In the genomic region with DNA sequence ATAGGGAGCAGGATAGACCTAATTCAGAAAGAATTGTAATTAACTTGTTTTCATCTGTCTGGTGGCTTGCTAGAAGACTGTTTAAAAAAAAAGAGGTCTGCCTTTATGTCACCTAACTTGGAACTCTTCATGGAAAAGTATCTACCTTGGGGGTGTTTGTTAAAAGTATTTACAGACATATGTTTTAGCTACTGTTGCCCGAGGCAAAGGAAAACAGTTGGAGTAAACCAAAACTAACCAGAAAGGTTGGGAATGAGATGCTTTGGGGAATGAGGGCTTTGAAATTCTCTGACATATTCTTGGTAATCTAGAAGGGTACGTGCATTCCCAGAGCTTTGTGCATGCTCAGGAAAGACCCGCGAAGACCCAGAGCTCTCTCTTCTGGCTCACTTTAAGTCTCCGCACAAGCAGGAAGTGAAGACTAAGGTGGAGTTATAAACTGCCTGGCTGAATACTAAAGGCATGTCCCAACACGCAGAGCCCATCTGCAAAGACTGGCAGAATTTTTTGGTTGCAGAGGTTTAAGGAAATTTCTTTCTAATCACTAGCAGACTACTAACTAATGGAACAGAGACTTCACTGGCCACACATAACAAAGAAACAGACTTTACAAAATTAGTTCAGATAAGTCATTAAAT, we compare ENCODE assay signal across 21 cellular contexts. TPM values are rescaled to one million over a fixed set of nuclear protein-coding genes. Genes with fewer than 3 reads are reported as not detected.
DNase-seq lines count a peak whose midpoint lies in the region; ATAC-seq, FAIRE-seq and TF ChIP-seq lines count a peak whose summit lies in the region.
"Had no signal": no experiment of that assay in that cellular context is flagged by ENCODE, and none has a peak within 500 bp of the region (broad histone marks: within the 10 kb centered on the region; RNA-seq: fewer than 3 reads in every experiment).

No MANE protein-coding gene starts in this region.

- no peak for TF ChIP-seq CTCF in omental fat pad (IDR thresholded peaks at IDR 0.05)
- TF ChIP-seq CTCF in neural progenitor cell (IDR thresholded peaks at IDR 0.05), result no peak

- no peaks in the 10 kb centered on the region for H3K79me2 ChIP-seq in neural progenitor cell (ENCODE audit: low read depth)

- H3K9me3 ChIP-seq in neural progenitor cell (ENCODE audit: low read depth), result no peaks in the 10 kb centered on the region
- H3K9me3 ChIP-seq: gastroesophageal sphincter, SK-N-SH, upper lobe of right lung had no signal

- no peak overlapping the region for H3K4me3 ChIP-seq in neural progenitor cell
- H3K4me3 ChIP-seq: gastroesophageal sphincter, upper lobe of right lung had no signal

- H3F3A ChIP-seq in neural progenitor cell (ENCODE audit: low read depth), result no peaks in the 10 kb centered on the region

- no peaks in the 10 kb centered on the region for H4K20me1 ChIP-seq in neural progenitor cell (ENCODE audit: low read depth)

- no peak overlapping the region for H3K4me3 Mint-ChIP-seq in activated naive CD4-positive, alpha-beta T cell treated with anti-CD3 and anti-CD28 coated beads, Interleukin-2, amount 50 U/mL, for 24 hours
- no peak overlapping the region for H3K4me3 Mint-ChIP-seq in neural progenitor cell
- H3K4me3 Mint-ChIP-seq: activated CD4-positive, alpha-beta memory T cell treated with anti-CD3 and anti-CD28 coated beads, Interleukin-2, amount 10 ng/mL, durations not matched to agents 7 days and 5 days; CD4-positive, CD25-positive, alpha-beta regulatory T cell had no signal

- H3K4me1 Mint-ChIP-seq in activated naive CD4-positive, alpha-beta T cell treated with anti-CD3 and anti-CD28 coated beads, Interleukin-2, amount 50 U/mL, for 24 hours, result peaks cover 4% of the 10 kb centered on the region
- no peaks in the 10 kb centered on the region for H3K4me1 Mint-ChIP-seq in neural progenitor cell

- no peaks in the 10 kb centered on the region for H3K4me1 ChIP-seq in neural progenitor cell
- H3K4me1 ChIP-seq: gastroesophageal sphincter, upper lobe of right lung had no signal

- H3K27me3 ChIP-seq in neural progenitor cell, result no peaks in the 10 kb centered on the region
- H3K27me3 ChIP-seq: gastroesophageal sphincter, upper lobe of right lung had no signal

- no peak overlapping the region for H3K4me2 ChIP-seq in neural progenitor cell
- H3K4me2 ChIP-seq: SK-N-SH had no signal

- peaks cover 47% of the 10 kb centered on the region for H3K36me3 Mint-ChIP-seq in activated naive CD4-positive, alpha-beta T cell treated with anti-CD3 and anti-CD28 coated beads, Interleukin-2, amount 50 U/mL, for 24 hours
- H3K36me3 Mint-ChIP-seq in neural progenitor cell, result peaks cover 46% of the 10 kb centered on the region

- H3K27me3 Mint-ChIP-seq in activated naive CD4-positive, alpha-beta T cell treated with anti-CD3 and anti-CD28 coated beads, Interleukin-2, amount 50 U/mL, for 24 hours, result no peaks in the 10 kb centered on the region
- peaks cover 2% of the 10 kb centered on the region for H3K27me3 Mint-ChIP-seq in neural progenitor cell (ENCODE audit: insufficient read depth, low read depth)
- H3K27me3 Mint-ChIP-seq: activated CD4-positive, alpha-beta memory T cell treated with anti-CD3 and anti-CD28 coated beads, Interleukin-2, amount 10 ng/mL, durations not matched to agents 7 days and 5 days; CD4-positive, CD25-positive, alpha-beta regulatory T cell had no signal

- H3K9ac ChIP-seq in neural progenitor cell, result no peak overlapping the region
- H3K9ac ChIP-seq: SK-N-SH had no signal

- FAIRE-seq in GM12891 (lab: Jason Lieb, UNC), result no peak
- FAIRE-seq: G401.6 had no signal

- peak overlapping the region; percentile 12 for H3K27ac Mint-ChIP-seq in activated naive CD4-positive, alpha-beta T cell treated with anti-CD3 and anti-CD28 coated beads, Interleukin-2, amount 50 U/mL, for 24 hours
- no peak overlapping the region for H3K27ac Mint-ChIP-seq in neural progenitor cell
- H3K27ac Mint-ChIP-seq: activated CD4-positive, alpha-beta memory T cell treated with anti-CD3 and anti-CD28 coated beads, Interleukin-2, amount 10 ng/mL, durations not matched to agents 7 days and 5 days had no signal

- peaks cover 10% of the 10 kb centered on the region for H3K36me3 ChIP-seq in neural progenitor cell

- no peak for TF ChIP-seq POLR2A in GM12891 (IDR thresholded peaks at IDR 0.05; ENCODE audit: low read depth, low read length)

- H3K9me3 Mint-ChIP-seq in activated naive CD4-positive, alpha-beta T cell treated with anti-CD3 and anti-CD28 coated beads, Interleukin-2, amount 50 U/mL, for 24 hours, result peaks cover 7% of the 10 kb centered on the region
- no peaks in the 10 kb centered on the region for H3K9me3 Mint-ChIP-seq in neural progenitor cell
- H3K9me3 Mint-ChIP-seq: activated CD4-positive, alpha-beta memory T cell treated with anti-CD3 and anti-CD28 coated beads, Interleukin-2, amount 10 ng/mL, durations not matched to agents 7 days and 5 days had no signal

- no peak overlapping the region for H3K27ac ChIP-seq in neural progenitor cell
- H3K27ac ChIP-seq: gastroesophageal sphincter, upper lobe of right lung, VCaP had no signal

- H2AFZ ChIP-seq in neural progenitor cell (replicated peaks), result no peak overlapping the region

- no peak for DNase-seq in activated naive CD4-positive, alpha-beta T cell treated with anti-CD3 and anti-CD28 coated beads, Interleukin-2, amount 50 U/mL, for 16 hours
- peak; percentile 13 for DNase-seq in RPMI7951 (ENCODE audit: low read depth)
- no peak for DNase-seq in omental fat pad (ENCODE audit: low spot score)
- DNase-seq in neural progenitor cell (ENCODE audit: low spot score), result no peak
- DNase-seq in GM12891 (ENCODE audit: insufficient read length, low spot score), result no peak
- DNase-seq: activated CD4-positive, alpha-beta memory T cell treated with anti-CD3 and anti-CD28 coated beads, Interleukin-2, amount 10 ng/mL, durations not matched to agents 7 days and 5 days; hypothalamus; NCI-H1417 treated with DMSO at 0.1 percent for 48 hours; NCI-H2107; NCI-H524 treated with DMSO at 0.1 percent for 48 hours; SK-N-SH; stimulated activated CD4-positive, alpha-beta T cell treated with anti-CD3 and anti-CD28 coated beads, Interleukin-15, amount 100 ng/mL, for 24 hours; T-helper 2 cell; upper lobe of right lung had no signal

- ATAC-seq in esophagus mucosa (peak; percentile 70), omental fat pad (ENCODE audit: low FRiP score) (no peak)
- ATAC-seq: gastroesophageal sphincter, sciatic nerve, upper lobe of right lung had no signal

TF ChIP-seq in GM12891, 5 proteins besides CTCF, POLR2A, EP300 and RAD21:
- TF ChIP-seq POLR2AphosphoS5 (IDR thresholded peaks at IDR 0.05; ENCODE audit: low read depth, low read length) (no peak), POU2F2 (IDR thresholded peaks at IDR 0.05; ENCODE audit: low read depth, low read length) (no peak), SPI1 (IDR thresholded peaks at IDR 0.05; ENCODE audit: low read depth, low read length) (no peak), TAF1 (IDR thresholded peaks at IDR 0.05; ENCODE audit: low read depth, low read length) (no peak)

RNA-seq across cellular contexts. Expression of a gene that starts 33.2 kb away (rescaled TPM):
- total RNA-seq in RPMI7951 (2014; rRNA removed; shearing (Covaris generic)), result 129 and 133 TPM in 2 replicates
- total RNA-seq in esophagus mucosa, result 30.6 TPM
- 10 to 100 TPM; 19.6 to 38.2 (median 33.9) TPM for total RNA-seq in omental fat pad
- total RNA-seq in neural progenitor cell (ENCODE audit: low replicate concordance), result 86.6 and 87.2 TPM in 2 replicates
- polyA plus RNA-seq in GM12891 (2012; ENCODE audit: low read depth, missing spikeins), result 62.1 TPM

RNA-seq across cellular contexts. Expression of a gene that starts 39.4 kb away (rescaled TPM):
- total RNA-seq in RPMI7951 (2014; rRNA removed; shearing (Covaris generic)), result 0.12 and 0.29 TPM in 2 replicates
- total RNA-seq in esophagus mucosa, result 0.28 TPM
- 1 to 10 TPM in 2 of 4 donors, not detected in 2; 1.4 to 1.6 TPM for total RNA-seq in omental fat pad
- 0.77 and 1.0 TPM in 2 replicates for total RNA-seq in neural progenitor cell (ENCODE audit: low replicate concordance)
- polyA plus RNA-seq in GM12891 (2012; ENCODE audit: low read depth, missing spikeins), result 0.26 TPM
- polyA plus RNA-seq: CD4-positive, CD25-positive, alpha-beta regulatory T cell had no signal
